ENCODE assay signal across 21 cellular contexts in genomic region chr12:49377386-49377785, GRCh38. TPM values are rescaled to one million over a fixed set of nuclear protein-coding genes. Genes with fewer than 3 reads are reported as not detected.
DNase-seq lines count a peak whose midpoint lies in the region; ATAC-seq, FAIRE-seq and TF ChIP-seq lines count a peak whose summit lies in the region.
"Had no signal": no experiment of that assay in that cellular context is flagged by ENCODE, and none has a peak within 500 bp of the region (broad histone marks: within the 10 kb centered on the region; RNA-seq: fewer than 3 reads in every experiment).

No MANE protein-coding gene starts in this region.

- no peaks in the 10 kb centered on the region for H3K27me3 ChIP-seq in HCT116 (ENCODE audit: insufficient read depth, low read length)
- no peaks in the 10 kb centered on the region for H3K27me3 ChIP-seq in uterus
- H3K27me3 ChIP-seq in ascending aorta, result no peaks in the 10 kb centered on the region
- H3K27me3 ChIP-seq: BE2C had no signal

- H3K4me1 ChIP-seq in HCT116 (ENCODE audit: control insufficient read depth in 1 of 2, insufficient read depth in 2 of 2, low read length in 2 of 2), result peaks cover 19 to 30% of the 10 kb centered on the region in 2 experiments
- no peaks in the 10 kb centered on the region for H3K4me1 ChIP-seq in uterus
- H3K4me1 ChIP-seq in ascending aorta, result no peaks in the 10 kb centered on the region
- H3K4me1 ChIP-seq: BE2C had no signal

- no peak overlapping the region for H3K9ac ChIP-seq in HCT116 (ENCODE audit: low read length)
- H3K9ac ChIP-seq: KMS-11 had no signal

- no peaks in the 10 kb centered on the region; a peak in 1 of 4 replicates for H3K36me3 ChIP-seq in HCT116 (ENCODE audit: control insufficient read depth in 1 of 2, insufficient read depth in 2 of 2, low read length in 2 of 2)
- no peaks in the 10 kb centered on the region for H3K36me3 ChIP-seq in uterus
- H3K36me3 ChIP-seq in ascending aorta, result no peaks in the 10 kb centered on the region

- no peak overlapping the region for H3K4me2 ChIP-seq in HCT116 (ENCODE audit: low read length)
- H3K4me2 ChIP-seq: GM23338, KMS-11 had no signal

- RAD21 ChIA-PET in HCT116 (lab: Charles Lee; ENCODE audit: low non-redundant PET in 1 of 2, low total read pairs in 2 of 2, uncharacterized antibody in 2 of 2, unreplicated experiment in 2 of 2), result no interaction called here

- TSS peak; percentile 2 for BruUV-seq in HCT116 (replicated peaks; lab: Mats Ljungman, UMichigan)

- no peak for TF ChIP-seq RAD21 in HCT116 (IDR thresholded peaks at IDR 0.05; ENCODE audit: low read depth)

- H4K20me1 ChIP-seq in HCT116 (ENCODE audit: insufficient read depth), result peaks cover 4% of the 10 kb centered on the region; the same call in 1 of the 2 replicates

- no peak overlapping the region for H3K27ac ChIP-seq in HCT116 (ENCODE audit: low read depth, low read length)
- no peak overlapping the region for H3K27ac ChIP-seq in uterus
- H3K27ac ChIP-seq in ascending aorta, result no peak overlapping the region
- H3K27ac ChIP-seq: C4-2B, KMS-11 had no signal

- no peak overlapping the region for H2AFZ ChIP-seq in HCT116 (ENCODE audit: low read depth, low read length, poor library complexity, severe bottlenecking)
- H2AFZ ChIP-seq: GM23338 had no signal

- no peak for TF ChIP-seq CTCF in HCT116 (IDR thresholded peaks at IDR 0.05 in 2 of 3, conservative IDR thresholded peaks at IDR 0.05 in 1 of 3; ENCODE audit: borderline replicate concordance in 1 of 3, insufficient read depth in 1 of 3, low read depth in 2 of 3, low read length in 2 of 3)
- TF ChIP-seq CTCF in uterus (IDR thresholded peaks at IDR 0.05), result no peak
- no peak for TF ChIP-seq CTCF in ascending aorta (IDR thresholded peaks at IDR 0.05)

- peak; percentile 42 for FAIRE-seq in GM18507 (lab: Jason Lieb, UNC)
- FAIRE-seq in RCC 7860 (lab: Jason Lieb, UNC), result peak; percentile 82
- FAIRE-seq: G401.6, GM12892, HepG2, HTR-8/SVneo had no signal

- no peak for ATAC-seq in HCT116
- ATAC-seq: GM23338, HepG2 had no signal

- no peaks in the 10 kb centered on the region for H3K9me2 ChIP-seq in HCT116 (ENCODE audit: insufficient read depth)

- POLR2A ChIA-PET in HCT116 (lab: Charles Lee), result interaction anchor here (1.6 kb wide), 1 partner anchor 10 kb away, joined by 5 read pairs; the partner anchor contains the start of gene SPATS2

- DNase-seq in GM18507 (ENCODE audit: extremely low spot score, insufficient read length, low read depth) (no peak), HCT116 (ENCODE audit: low read depth, low spot score) (no peak), RCC 7860 (ENCODE audit: low spot score) (no peak), uterus (no peak), LoVo (ENCODE audit: low spot score) (no peak), ascending aorta (ENCODE audit: low spot score in 2 of 2) (no peak), activated gamma-delta T cell treated with Interleukin-2 at 50 U/mL for 16 hours (no peak)
- DNase-seq: BE2C; CD4-positive, alpha-beta memory T cell; DMS153; DMS79 treated with DMSO at 0.1 percent for 48 hours; EL; H9 had no signal

- CTCF ChIA-PET in HCT116 (lab: Charles Lee), result no interaction called here

- intact Hi-C loops in HCT116 (cut with micrococcal nuclease), result no loop called here
- intact Hi-C loops in uterus (cut with DNase I; ENCODE audit: low total_unique reads), result no loop called here
- intact Hi-C loops in ascending aorta (cut with DNase I), result no loop called here

- peaks cover 94% of the 10 kb centered on the region for H3K79me2 ChIP-seq in HCT116 (ENCODE audit: insufficient read depth, low read length)

- H3K4me3 ChIP-seq in HCT116 (replicated peaks in 1 of 2; ENCODE audit: low read depth in 1 of 2, low read length in 2 of 2) (no peak overlapping the region), uterus (no peak overlapping the region), ascending aorta (no peak overlapping the region)
- H3K4me3 ChIP-seq: GM23338 had no signal

- TF ChIP-seq POLR2A in HCT116 (IDR thresholded peaks at IDR 0.05; ENCODE audit: borderline replicate concordance, extremely low read depth, insufficient read depth, insufficient read length) (no peak), uterus (IDR thresholded peaks at IDR 0.05) (no peak)

- no peaks in the 10 kb centered on the region for H3K9me3 ChIP-seq in HCT116 (ENCODE audit: control insufficient read depth in 1 of 2, insufficient read depth in 1 of 2, low read depth in 1 of 2, low read length in 2 of 2)
- no peaks in the 10 kb centered on the region for H3K9me3 ChIP-seq in uterus
- no peaks in the 10 kb centered on the region for H3K9me3 ChIP-seq in ascending aorta
- H3K9me3 ChIP-seq: BE2C had no signal

TF ChIP-seq in HCT116, 20 proteins besides CTCF, POLR2A, EP300 and RAD21 (continues in another document):
- TF ChIP-seq YY1 (IDR thresholded peaks at IDR 0.05; ENCODE audit: extremely low read depth, insufficient replicate concordance, low read depth, low read length), result no peak
- no peak for TF ChIP-seq POLR2AphosphoS5 (IDR thresholded peaks at IDR 0.05; ENCODE audit: low read depth, low read length)
- TF ChIP-seq ELF1 (IDR thresholded peaks at IDR 0.05; ENCODE audit: borderline replicate concordance, low read depth), result no peak
- no peak for TF ChIP-seq SP1 (IDR thresholded peaks at IDR 0.05; ENCODE audit: low read depth)
- TF ChIP-seq ZNF274 (IDR thresholded peaks at IDR 0.05; ENCODE audit: low read depth, low read length), result no peak
- no peak for TF ChIP-seq EZH2phosphoT487 (IDR thresholded peaks at IDR 0.05; ENCODE audit: borderline replicate concordance)
- no peak for TF ChIP-seq TCF7L2 (IDR thresholded peaks at IDR 0.05; ENCODE audit: borderline replicate concordance, extremely low read depth, insufficient read depth, insufficient read length)
- TF ChIP-seq EZH2 (IDR thresholded peaks at IDR 0.05), result no peak
- TF ChIP-seq SRF (IDR thresholded peaks at IDR 0.05; ENCODE audit: low read depth), result no peak
- TF ChIP-seq JUND (IDR thresholded peaks at IDR 0.05), result no peak
- no peak for TF ChIP-seq CEBPB (IDR thresholded peaks at IDR 0.05; ENCODE audit: low read depth)
- no peak for TF ChIP-seq REST (IDR thresholded peaks at IDR 0.05; ENCODE audit: low read depth)
- TF ChIP-seq FOSL1 (IDR thresholded peaks at IDR 0.05; ENCODE audit: low read depth), result no peak
- TF ChIP-seq SIN3A (IDR thresholded peaks at IDR 0.05; ENCODE audit: low read depth), result no peak
- TF ChIP-seq, protein P1, sequence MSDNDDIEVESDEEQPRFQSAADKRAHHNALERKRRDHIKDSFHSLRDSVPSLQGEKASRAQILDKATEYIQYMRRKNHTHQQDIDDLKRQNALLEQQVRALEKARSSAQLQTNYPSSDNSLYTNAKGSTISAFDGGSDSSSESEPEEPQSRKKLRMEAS (IDR thresholded peaks at IDR 0.05), result no peak
- TF ChIP-seq EGR1 (IDR thresholded peaks at IDR 0.05; ENCODE audit: low read depth), result no peak
- no peak for TF ChIP-seq ZFX (IDR thresholded peaks at IDR 0.05)

RNA-seq across cellular contexts. Expression of gene SPATS2, which starts 10.1 kb away (rescaled TPM):
- total RNA-seq in HCT116 (2021; ENCODE audit: unreplicated experiment), result 74.2 TPM
- polyA plus RNA-seq in HCT116 (2012), result 47.6 and 54.1 TPM in 2 replicates
- 10 to 100 TPM in 2 of 4 donors, 1 to 10 TPM in 2; 3.3 to 46.0 (median 16.0) TPM for total RNA-seq in uterus
- total RNA-seq in ascending aorta, result 13.8 TPM

RNA-seq across cellular contexts. Expression of gene DNAJC22, which starts 30.7 kb away (rescaled TPM):
- 27.7 TPM for total RNA-seq in HCT116 (2021; ENCODE audit: unreplicated experiment)
- 9.8 and 12.1 TPM in 2 replicates for polyA plus RNA-seq in HCT116 (2012)
- 1 to 10 TPM in 1 of 4 donors, not detected in 3; 4.5 TPM for total RNA-seq in uterus
- total RNA-seq in ascending aorta, result not detected
- total RNA-seq: CD4-positive, alpha-beta memory T cell had no signal
- polyA plus RNA-seq: CD4-positive, alpha-beta memory T cell; GM23338 had no signal

RNA-seq across cellular contexts. Expression of gene C1QL4, which starts 40.4 kb away (rescaled TPM):
- total RNA-seq in HCT116 (2021; ENCODE audit: unreplicated experiment) (8.1 TPM), uterus (1 to 10 TPM in 1 of 4 donors, not detected in 3; 1.7 TPM), ascending aorta (not detected)
- 6.4 and 8.2 TPM in 2 replicates for polyA plus RNA-seq in HCT116 (2012)
- total RNA-seq: CD4-positive, alpha-beta memory T cell; GM23338; HepG2 had no signal
- polyA plus RNA-seq: AG04450; CD4-positive, alpha-beta memory T cell; GM23338 had no signal

RNA-seq across cellular contexts. Expression of gene TROAP, which starts 54.3 kb away (rescaled TPM):
- total RNA-seq in HCT116 (2021; ENCODE audit: unreplicated experiment) (99.1 TPM), uterus (10 to 100 TPM in 1 of 4 donors, 1 to 10 TPM in 1, not detected in 2; 1.8 to 10.2 TPM), ascending aorta (not detected)
- polyA plus RNA-seq in HCT116 (2012), result 96.2 and 124 TPM in 2 replicates
